Comparison of ENCODE assay signal across 1 cellular context in the genomic region with DNA sequence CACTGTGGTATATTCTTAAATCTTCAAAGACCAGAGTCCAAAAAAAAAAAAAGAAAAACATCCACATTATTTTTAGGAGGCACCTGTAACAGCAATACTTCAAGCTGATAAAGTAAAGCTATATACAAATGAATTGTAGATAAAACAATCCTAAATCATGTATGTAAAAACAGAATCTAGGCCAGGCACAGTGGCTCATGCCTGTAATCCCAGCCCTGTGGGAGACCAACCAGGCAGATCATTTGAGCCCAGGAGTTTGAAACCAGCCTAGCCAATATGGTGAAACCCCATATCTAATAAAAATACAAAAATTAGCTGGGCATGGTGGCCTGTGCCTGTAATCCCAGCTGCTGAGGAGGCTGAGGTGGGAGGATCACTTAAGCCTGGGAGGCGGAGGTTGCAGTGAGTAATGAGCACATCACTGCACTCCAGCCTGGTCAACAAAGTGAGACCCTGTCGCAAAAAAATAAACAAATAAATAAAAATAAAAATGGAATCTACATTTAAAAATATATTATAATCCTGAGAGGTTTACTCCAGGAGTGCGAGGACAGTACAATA.
TF ChIP-seq lines count a peak whose summit lies in the region.

No MANE protein-coding gene starts in this region.

TF ChIP-seq in K562, 482 proteins besides CTCF, POLR2A, EP300 and RAD21 (continued from another document):
- TF ChIP-seq, protein P1, sequence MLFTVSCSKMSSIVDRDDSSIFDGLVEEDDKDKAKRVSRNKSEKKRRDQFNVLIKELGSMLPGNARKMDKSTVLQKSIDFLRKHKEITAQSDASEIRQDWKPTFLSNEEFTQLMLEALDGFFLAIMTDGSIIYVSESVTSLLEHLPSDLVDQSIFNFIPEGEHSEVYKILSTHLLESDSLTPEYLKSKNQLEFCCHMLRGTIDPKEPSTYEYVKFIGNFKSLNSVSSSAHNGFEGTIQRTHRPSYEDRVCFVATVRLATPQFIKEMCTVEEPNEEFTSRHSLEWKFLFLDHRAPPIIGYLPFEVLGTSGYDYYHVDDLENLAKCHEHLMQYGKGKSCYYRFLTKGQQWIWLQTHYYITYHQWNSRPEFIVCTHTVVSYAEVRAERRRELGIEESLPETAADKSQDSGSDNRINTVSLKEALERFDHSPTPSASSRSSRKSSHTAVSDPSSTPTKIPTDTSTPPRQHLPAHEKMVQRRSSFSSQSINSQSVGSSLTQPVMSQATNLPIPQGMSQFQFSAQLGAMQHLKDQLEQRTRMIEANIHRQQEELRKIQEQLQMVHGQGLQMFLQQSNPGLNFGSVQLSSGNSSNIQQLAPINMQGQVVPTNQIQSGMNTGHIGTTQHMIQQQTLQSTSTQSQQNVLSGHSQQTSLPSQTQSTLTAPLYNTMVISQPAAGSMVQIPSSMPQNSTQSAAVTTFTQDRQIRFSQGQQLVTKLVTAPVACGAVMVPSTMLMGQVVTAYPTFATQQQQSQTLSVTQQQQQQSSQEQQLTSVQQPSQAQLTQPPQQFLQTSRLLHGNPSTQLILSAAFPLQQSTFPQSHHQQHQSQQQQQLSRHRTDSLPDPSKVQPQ (CRISPR knock-in tag; IDR thresholded peaks at IDR 0.05; ENCODE audit: borderline replicate concordance): no peak
